Comparison of ENCODE assay signal across 34 cellular contexts in the genomic region with DNA sequence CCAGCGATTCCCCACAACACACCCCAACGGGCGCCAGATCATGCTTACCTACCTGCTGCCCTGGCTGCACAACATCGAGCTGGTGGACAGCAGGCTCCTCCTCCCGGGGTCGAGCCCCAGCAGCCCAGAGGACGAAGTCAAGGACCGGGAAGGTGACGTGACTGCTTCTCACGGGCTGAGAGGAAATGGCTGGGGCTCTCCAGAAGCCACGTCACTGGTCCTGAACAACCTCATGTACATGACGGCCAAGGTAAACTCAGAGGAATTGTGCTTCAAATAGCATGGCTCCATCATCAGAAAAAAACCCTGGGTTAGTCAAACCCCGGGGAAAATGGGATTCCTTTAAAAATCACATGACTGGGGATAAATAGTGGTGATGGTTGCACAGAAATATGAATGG.
"Had no signal": no experiment of that assay in that cellular context is flagged by ENCODE, and none has a peak within 500 bp of the region (broad histone marks: within the 10 kb centered on the region; RNA-seq: fewer than 3 reads in every experiment).

No MANE protein-coding gene starts in this region.

- H3K4me1 Mint-ChIP-seq: activated B cell treated with CpG ODN at 0.5 μM for 24 hours; activated CD4-positive, alpha-beta memory T cell treated with anti-CD3 and anti-CD28 coated beads, Interleukin-2, amount 10 ng/mL, durations not matched to agents 7 days and 5 days; activated naive CD8-positive, alpha-beta T cell treated with anti-CD3 and anti-CD28 coated beads for 36 hours; activated T-helper 17 cell treated with anti-CD3 and anti-CD28 coated beads, Interleukin-2, amount 50 U/mL, for 72 hours had no signal

- H3K36me3 ChIP-seq: MG63, SJSA1 had no signal

- H3K36me3 Mint-ChIP-seq: activated naive CD8-positive, alpha-beta T cell treated with anti-CD3 and anti-CD28 coated beads for 36 hours had no signal

- H3K4me2 ChIP-seq: SK-N-SH had no signal

- DNase-seq: activated B cell treated with CpG ODN at 0.5 μM for 24 hours; activated CD4-positive, alpha-beta memory T cell treated with anti-CD3 and anti-CD28 coated beads, Interleukin-2, amount 10 ng/mL, durations not matched to agents 7 days and 5 days; activated CD4-positive, alpha-beta T cell treated with anti-CD3 and anti-CD28 coated beads for 4 hours; activated CD4-positive, alpha-beta T cell treated with anti-CD3 and anti-CD28 coated beads, Interleukin-2, amount 50 U/mL, for 1 hour; activated CD4-positive, CD25-positive, alpha-beta regulatory T cell treated with anti-CD3 and anti-CD28 coated beads, Interleukin-2, amount 50 U/mL, for 72 hours; activated effector memory CD4-positive, alpha-beta T cell treated with anti-CD3 and anti-CD28 coated beads, Interleukin-2, amount 50 U/mL, for 16 hours; activated naive CD4-positive, alpha-beta T cell; activated naive CD4-positive, alpha-beta T cell treated with anti-CD3 and anti-CD28 coated beads, Interleukin-2, amount 50 U/mL, for 16 hours; activated naive CD8-positive, alpha-beta T cell treated with anti-CD3 and anti-CD28 coated beads for 36 hours; activated T-cell treated with anti-CD3 and anti-CD28 coated beads, Interleukin-2, amount 50 U/mL, for 1 hour; activated T-cell treated with anti-CD3 and anti-CD28 coated beads, Interleukin-2, amount 50 U/mL, for 72 hours; amniotic stem cell; body of pancreas; caudate nucleus; Kasumi-1; KG1; MG63; NCI-H1048; NCI-H1105 treated with DMSO at 0.1 percent for 48 hours; NCI-H1436; NCI-H1694; NCI-H1930; NCI-H345; NCI-H524 treated with DMSO at 0.1 percent for 48 hours; SHP77 treated with DMSO at 0.1 percent for 48 hours; SK-N-SH had no signal

- ATAC-seq: activated T-cell treated with anti-CD3 and anti-CD28 coated beads, Interleukin-2, amount 50 U/mL, for 72 hours; activated T-helper 17 cell treated with anti-CD3 and anti-CD28 coated beads, Interleukin-2, amount 50 U/mL, for 72 hours; body of pancreas; Panc1 had no signal

- H3K4me3 Mint-ChIP-seq: activated B cell treated with CpG ODN at 0.5 μM for 24 hours; activated CD4-positive, alpha-beta memory T cell treated with anti-CD3 and anti-CD28 coated beads, Interleukin-2, amount 10 ng/mL, durations not matched to agents 7 days and 5 days; activated naive CD8-positive, alpha-beta T cell treated with anti-CD3 and anti-CD28 coated beads for 36 hours; activated T-cell treated with anti-CD3 and anti-CD28 coated beads, Interleukin-2, amount 50 U/mL, for 72 hours; activated T-helper 17 cell treated with anti-CD3 and anti-CD28 coated beads, Interleukin-2, amount 50 U/mL, for 72 hours; T-helper 1 cell treated with Interleukin-12 subunit alpha and Interleukin-12 subunit beta and Interleukin-4 antibody, amounts not matched to agents 30 μg/mL and 1 μg/mL, for 36 hours; T-helper 2 cell treated with Interferon-gamma antibody and Interleukin-4, amounts not matched to agents 5 μg/mL and 100 μg/mL, for 36 hours had no signal

- H3K9me3 ChIP-seq: body of pancreas, MG63, SJSA1, SK-N-SH had no signal

- H3K27me3 Mint-ChIP-seq: activated B cell treated with CpG ODN at 0.5 μM for 24 hours; activated CD4-positive, alpha-beta memory T cell treated with anti-CD3 and anti-CD28 coated beads, Interleukin-2, amount 10 ng/mL, durations not matched to agents 7 days and 5 days; activated naive CD8-positive, alpha-beta T cell treated with anti-CD3 and anti-CD28 coated beads for 36 hours; activated T-helper 17 cell treated with anti-CD3 and anti-CD28 coated beads, Interleukin-2, amount 50 U/mL, for 72 hours had no signal

- H3K27ac ChIP-seq: body of pancreas, SJSA1 had no signal

- H3K9me3 Mint-ChIP-seq: activated B cell treated with CpG ODN at 0.5 μM for 24 hours; activated CD4-positive, alpha-beta memory T cell treated with anti-CD3 and anti-CD28 coated beads, Interleukin-2, amount 10 ng/mL, durations not matched to agents 7 days and 5 days; activated naive CD8-positive, alpha-beta T cell treated with anti-CD3 and anti-CD28 coated beads for 36 hours; activated T-cell treated with anti-CD3 and anti-CD28 coated beads, Interleukin-2, amount 50 U/mL, for 72 hours; activated T-helper 17 cell treated with anti-CD3 and anti-CD28 coated beads, Interleukin-2, amount 50 U/mL, for 72 hours; T-helper 1 cell treated with Interleukin-12 subunit alpha and Interleukin-12 subunit beta and Interleukin-4 antibody, amounts not matched to agents 30 μg/mL and 1 μg/mL, for 36 hours; T-helper 2 cell treated with Interferon-gamma antibody and Interleukin-4, amounts not matched to agents 5 μg/mL and 100 μg/mL, for 36 hours had no signal

- FAIRE-seq: astrocyte, bronchial epithelial cell, TTC549 had no signal

- H3K27me3 ChIP-seq: body of pancreas, MG63, SJSA1 had no signal

- H3K4me3 ChIP-seq: body of pancreas, MG63, SJSA1 had no signal

- H3K27ac Mint-ChIP-seq: activated B cell treated with CpG ODN at 0.5 μM for 24 hours; activated CD4-positive, alpha-beta memory T cell treated with anti-CD3 and anti-CD28 coated beads, Interleukin-2, amount 10 ng/mL, durations not matched to agents 7 days and 5 days; activated naive CD8-positive, alpha-beta T cell treated with anti-CD3 and anti-CD28 coated beads for 36 hours; activated T-cell treated with anti-CD3 and anti-CD28 coated beads, Interleukin-2, amount 50 U/mL, for 72 hours; activated T-helper 17 cell treated with anti-CD3 and anti-CD28 coated beads, Interleukin-2, amount 50 U/mL, for 72 hours; T-helper 1 cell treated with Interleukin-12 subunit alpha and Interleukin-12 subunit beta and Interleukin-4 antibody, amounts not matched to agents 30 μg/mL and 1 μg/mL, for 36 hours; T-helper 2 cell treated with Interferon-gamma antibody and Interleukin-4, amounts not matched to agents 5 μg/mL and 100 μg/mL, for 36 hours had no signal
